Comparison of ENCODE assay signal across 8 cellular contexts in the genomic region with DNA sequence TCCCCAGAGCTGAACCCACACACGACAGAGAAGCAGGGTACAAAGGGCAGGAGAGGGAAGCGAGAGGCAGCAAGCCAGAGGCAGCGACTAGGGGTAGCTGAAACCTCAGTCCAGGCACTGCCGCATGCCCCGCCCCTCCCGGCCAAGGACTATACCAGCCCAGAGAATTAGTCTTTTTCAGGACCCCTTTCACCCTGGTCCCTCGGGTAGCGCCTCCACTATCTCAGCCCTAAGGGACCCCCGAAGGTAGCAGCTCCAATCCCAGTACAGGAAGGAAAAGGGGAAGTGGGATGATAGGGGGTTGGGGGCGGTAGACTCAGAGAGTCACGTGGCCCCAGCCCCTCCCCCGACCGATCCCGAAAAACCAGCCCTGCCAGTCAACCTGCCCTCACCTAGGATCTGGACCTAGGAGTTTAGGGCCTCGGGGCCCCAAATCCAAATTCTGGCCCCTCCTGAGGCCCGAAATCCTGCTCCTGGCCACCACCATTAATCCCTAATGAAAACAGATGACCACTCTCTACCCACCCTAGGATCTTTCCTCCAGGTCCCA. TPM values are rescaled to one million over a fixed set of nuclear protein-coding genes. Genes with fewer than 3 reads are reported as not detected.
DNase-seq lines count a peak whose midpoint lies in the region; TF ChIP-seq lines count a peak whose summit lies in the region.

No MANE protein-coding gene starts in this region.

- TF ChIP-seq CTCF in Caco-2 (IDR thresholded peaks at IDR 0.05; ENCODE audit: insufficient read depth in 1 of 2, low read depth in 1 of 2, low read length in 1 of 2, severe bottlenecking in 1 of 2, unreplicated experiment in 1 of 2): no peak
- TF ChIP-seq CTCF in breast epithelium (IDR thresholded peaks at IDR 0.05): no peak
- TF ChIP-seq CTCF in liver (IDR thresholded peaks at IDR 0.05; ENCODE audit: low read depth, low read length, missing input control): no peak
- TF ChIP-seq CTCF in thyroid gland (IDR thresholded peaks at IDR 0.05): no peak

- 8% methylated on average over 16 of the region's 16 CpGs for WGBS in liver
- 26 to 28% methylated on average over 9 to 11 of the region's 16 CpGs for WGBS in thyroid gland, 2 donors

- POLR2A ChIA-PET in Caco-2 (lab: Charles Lee): interaction anchor here (0.5 to 1.6 kb wide), 7 partner anchors 8 to 76 kb away, joined by 3 to 9 read pairs (median 5); a partner anchor contains a TSS

- peak overlapping the region; percentile 98 for H3K27ac Mint-ChIP-seq in Caco-2 (ENCODE audit: unreplicated experiment)

- H3K4me1 Mint-ChIP-seq in Caco-2 (ENCODE audit: low read depth, unreplicated experiment): peaks cover 13% of the 10 kb centered on the region

- H3K9me3 Mint-ChIP-seq in Caco-2 (ENCODE audit: unreplicated experiment): no peaks in the 10 kb centered on the region

- peak overlapping the region; percentile 95 for H3K4me3 Mint-ChIP-seq in Caco-2 (ENCODE audit: unreplicated experiment)

- BruUV-seq in Caco-2 (replicated peaks; lab: Mats Ljungman, UMichigan): no TSS peak

- H3K27me3 ChIP-seq in Caco-2 (replicated peaks; ENCODE audit: control insufficient read depth, insufficient read depth, low read length): no peaks in the 10 kb centered on the region
- H3K27me3 ChIP-seq in breast epithelium: no peaks in the 10 kb centered on the region
- no peaks in the 10 kb centered on the region for H3K27me3 ChIP-seq in liver (ENCODE audit: control insufficient read depth in 4 of 4, insufficient read depth in 4 of 4, low read length in 3 of 4)
- H3K27me3 ChIP-seq in thyroid gland: no peaks in the 10 kb centered on the region

- H3K27ac ChIP-seq in KOPT-K1 (ENCODE audit: low read depth, low read length, poor library complexity, severe bottlenecking) (peak overlapping the region; percentile 32), breast epithelium (peak overlapping the region; percentile 98 to 99), liver (ENCODE audit: low read depth in 1 of 2, low read length in 2 of 2) (peak overlapping the region; percentile 95 to 98), thyroid gland (peak overlapping the region; percentile 95 to 97 (median 96))

- H3K36me3 Mint-ChIP-seq in Caco-2 (ENCODE audit: insufficient read depth, unreplicated experiment): peaks cover 60% of the 10 kb centered on the region

- no peaks in the 10 kb centered on the region for H3K27me3 Mint-ChIP-seq in Caco-2 (ENCODE audit: insufficient read depth, unreplicated experiment)

- peak overlapping the region; percentile 90 for H3K4me3 ChIP-seq in Caco-2 (ENCODE audit: low read depth, low read length)
- peak overlapping the region; percentile 79 to 91 (median 87) for H3K4me3 ChIP-seq in breast epithelium
- peak overlapping the region; percentile 47 to 77 (median 64) for H3K4me3 ChIP-seq in liver (ENCODE audit: low read depth in 1 of 3, low read length in 3 of 3)
- peak overlapping the region in 1 of 3 donors; percentile 94 for H3K4me3 ChIP-seq in thyroid gland (replicated peaks in 1 of 3)

- TF ChIP-seq POLR2A in breast epithelium (IDR thresholded peaks at IDR 0.05) (no peak), thyroid gland (IDR thresholded peaks at IDR 0.05) (no peak)

- H3K4me1 ChIP-seq in Caco-2 (peaks cover 13% of the 10 kb centered on the region), breast epithelium (peaks cover 0 to 6% of the 10 kb centered on the region in 2 donors), liver (ENCODE audit: control insufficient read depth in 4 of 4, insufficient read depth in 4 of 4, low read length in 3 of 4) (peaks cover 8 to 30% (median 25%) of the 10 kb centered on the region in 4 donors), thyroid gland (peaks cover 7 to 21% of the 10 kb centered on the region in 2 donors)

- intact Hi-C loops in Caco-2 (cut with micrococcal nuclease; ENCODE audit: unreplicated experiment): loop anchor here (1.0 to 5.0 kb wide), 2 partner anchors 8 to 130 kb away; a partner anchor contains a TSS
- intact Hi-C loops in breast epithelium (cut with DNase I; ENCODE audit: low total_unique reads): no loop called here
- intact Hi-C loops in thyroid gland (cut with DNase I): no loop called here

- H3K9ac ChIP-seq in liver (ENCODE audit: low read depth in 1 of 2, low read length in 2 of 2): peak overlapping the region; percentile 30 to 58

- TF ChIP-seq RAD21 in liver (IDR thresholded peaks at IDR 0.05): no peak

- peak; percentile 84 to 88 for DNase-seq in Caco-2
- DNase-seq in breast epithelium (ENCODE audit: low spot score in 2 of 2): peak; percentile 80 to 89
- peak; percentile 69 to 77 for DNase-seq in thyroid gland
- DNase-seq in T1000 (lab: John Stamatoyannopoulos, UW): no peak
- no peak for DNase-seq in H4 (ENCODE audit: low spot score)
- no peak for DNase-seq in stimulated activated CD4-positive, alpha-beta T cell treated with anti-CD3 and anti-CD28 coated beads, Interleukin-1b, Interleukin-23, amount 100 ng/mL, for 48 hours

- H3K36me3 ChIP-seq in Caco-2 (ENCODE audit: control insufficient read depth, insufficient read depth, low read length) (no peaks in the 10 kb centered on the region; the same call in none of the 2 replicates), KOPT-K1 (ENCODE audit: insufficient read depth, low read length) (peaks cover 59% of the 10 kb centered on the region), breast epithelium (no peaks in the 10 kb centered on the region), liver (ENCODE audit: control insufficient read depth in 4 of 4, insufficient read depth in 3 of 4, low read depth in 1 of 4, low read length in 3 of 4) (peaks cover 3 to 23% (median 15%) of the 10 kb centered on the region in 4 donors), thyroid gland (peaks cover 11 to 35% of the 10 kb centered on the region in 2 donors)

- H3K9me3 ChIP-seq in Caco-2 (no peaks in the 10 kb centered on the region), KOPT-K1 (ENCODE audit: insufficient read depth, low read length, poor library complexity, severe bottlenecking) (no peaks in the 10 kb centered on the region), breast epithelium (no peaks in the 10 kb centered on the region), liver (ENCODE audit: control insufficient read depth in 4 of 4, low read length in 3 of 4) (no peaks in the 10 kb centered on the region), thyroid gland (no peaks in the 10 kb centered on the region)

- CTCF ChIA-PET in Caco-2 (lab: Charles Lee): interaction anchor here (1.3 to 1.4 kb wide), 2 partner anchors 18 to 128 kb away, joined by 3 to 7 read pairs; no protein-coding TSS in a partner anchor

TF ChIP-seq in liver, 16 proteins besides CTCF, POLR2A, EP300 and RAD21 (continues in another document):
- TF ChIP-seq, protein P1, sequence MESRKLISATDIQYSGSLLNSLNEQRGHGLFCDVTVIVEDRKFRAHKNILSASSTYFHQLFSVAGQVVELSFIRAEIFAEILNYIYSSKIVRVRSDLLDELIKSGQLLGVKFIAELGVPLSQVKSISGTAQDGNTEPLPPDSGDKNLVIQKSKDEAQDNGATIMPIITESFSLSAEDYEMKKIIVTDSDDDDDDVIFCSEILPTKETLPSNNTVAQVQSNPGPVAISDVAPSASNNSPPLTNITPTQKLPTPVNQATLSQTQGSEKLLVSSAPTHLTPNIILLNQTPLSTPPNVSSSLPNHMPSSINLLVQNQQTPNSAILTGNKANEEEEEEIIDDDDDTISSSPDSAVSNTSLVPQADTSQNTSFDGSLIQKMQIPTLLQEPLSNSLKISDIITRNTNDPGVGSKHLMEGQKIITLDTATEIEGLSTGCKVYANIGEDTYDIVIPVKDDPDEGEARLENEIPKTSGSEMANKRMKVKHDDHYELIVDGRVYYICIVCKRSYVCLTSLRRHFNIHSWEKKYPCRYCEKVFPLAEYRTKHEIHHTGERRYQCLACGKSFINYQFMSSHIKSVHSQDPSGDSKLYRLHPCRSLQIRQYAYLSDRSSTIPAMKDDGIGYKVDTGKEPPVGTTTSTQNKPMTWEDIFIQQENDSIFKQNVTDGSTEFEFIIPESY (IDR thresholded peaks at IDR 0.05): no peak
- TF ChIP-seq HNF4G (IDR thresholded peaks at IDR 0.05): no peak
- TF ChIP-seq, protein P2, sequence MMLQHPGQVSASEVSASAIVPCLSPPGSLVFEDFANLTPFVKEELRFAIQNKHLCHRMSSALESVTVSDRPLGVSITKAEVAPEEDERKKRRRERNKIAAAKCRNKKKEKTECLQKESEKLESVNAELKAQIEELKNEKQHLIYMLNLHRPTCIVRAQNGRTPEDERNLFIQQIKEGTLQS (IDR thresholded peaks at IDR 0.05): no peak
- TF ChIP-seq EGR1 (IDR thresholded peaks at IDR 0.05; ENCODE audit: low read depth in 2 of 2): no peak
- TF ChIP-seq NR2F2 (IDR thresholded peaks at IDR 0.05): no peak
- TF ChIP-seq, protein P3, sequence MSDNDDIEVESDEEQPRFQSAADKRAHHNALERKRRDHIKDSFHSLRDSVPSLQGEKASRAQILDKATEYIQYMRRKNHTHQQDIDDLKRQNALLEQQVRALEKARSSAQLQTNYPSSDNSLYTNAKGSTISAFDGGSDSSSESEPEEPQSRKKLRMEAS (IDR thresholded peaks at IDR 0.05): no peak

RNA-seq across cellular contexts. Expression of a gene that starts 1.3 kb away (rescaled TPM):
- total RNA-seq in Caco-2 (2022) (70.7 and 71.3 TPM in 2 replicates), breast epithelium (100 to 1,000 TPM in 2 of 3 donors, 10 to 100 TPM in 1; 38.9 to 151 (median 103) TPM), liver (10 to 100 TPM; 16.7 to 17.8 TPM), thyroid gland (10 to 100 TPM; 66.8 to 78.5 (median 71.3) TPM)
- 10 to 100 TPM; 16.8 to 22.8 TPM for polyA plus RNA-seq in liver
- 14.7 and 17.5 TPM in 2 replicates for total RNA-seq in H4 (2014; rRNA removed; shearing (Covaris generic))

RNA-seq across cellular contexts. Expression of a gene that starts 8.1 kb away (rescaled TPM):
- total RNA-seq in Caco-2 (2022) (65.9 and 81.8 TPM in 2 replicates), breast epithelium (10 to 100 TPM; 23.3 to 28.6 (median 26.9) TPM), liver (10 to 100 TPM; 12.5 to 22.4 TPM), thyroid gland (10 to 100 TPM; 29.1 to 51.9 (median 35.6) TPM)
- 10 to 100 TPM in 1 of 2 donors, 1 to 10 TPM in 1; 6.5 to 60.1 TPM for polyA plus RNA-seq in liver
- total RNA-seq in H4 (2014; rRNA removed; shearing (Covaris generic)): 85.0 and 105 TPM in 2 replicates

RNA-seq across cellular contexts. Expression of a gene that starts 8.4 kb away (rescaled TPM):
- total RNA-seq in Caco-2 (2022): 58.2 and 62.2 TPM in 2 replicates
- total RNA-seq in breast epithelium: 10 to 100 TPM; 48.2 to 75.1 (median 58.8) TPM
- 10 to 100 TPM; 17.9 to 28.3 TPM for total RNA-seq in liver
- polyA plus RNA-seq in liver: 10 to 100 TPM; 23.0 to 30.2 TPM
- total RNA-seq in thyroid gland: 10 to 100 TPM; 25.8 to 63.9 (median 45.2) TPM
- total RNA-seq in H4 (2014; rRNA removed; shearing (Covaris generic)): 89.0 and 99.5 TPM in 2 replicates

RNA-seq across cellular contexts. Expression of a gene that starts 16.4 kb away (rescaled TPM):
- total RNA-seq in Caco-2 (2022) (36.7 and 43.9 TPM in 2 replicates), breast epithelium (10 to 100 TPM; 38.6 to 67.8 (median 43.6) TPM), liver (10 to 100 TPM; 52.7 to 74.0 TPM), thyroid gland (100 to 1,000 TPM in 3 of 4 donors, 10 to 100 TPM in 1; 86.4 to 151 (median 132) TPM)
- 10 to 100 TPM; 47.9 to 49.3 TPM for polyA plus RNA-seq in liver
- 56.5 and 69.8 TPM in 2 replicates for total RNA-seq in H4 (2014; rRNA removed; shearing (Covaris generic))

RNA-seq across cellular contexts. Expression of a gene that starts 20.1 kb away (rescaled TPM):
- total RNA-seq in Caco-2 (2022): 11.5 and 12.6 TPM in 2 replicates
- total RNA-seq in breast epithelium: 10 to 100 TPM; 12.6 to 27.2 (median 18.7) TPM
- 1 to 10 TPM; 5.5 to 7.8 TPM for total RNA-seq in liver
- 1 to 10 TPM; 1.6 to 3.9 TPM for polyA plus RNA-seq in liver
- 10 to 100 TPM; 17.9 to 30.3 (median 26.3) TPM for total RNA-seq in thyroid gland
- 7.9 and 11.3 TPM in 2 replicates for total RNA-seq in H4 (2014; rRNA removed; shearing (Covaris generic))

Comparison
In these comparisons a context has a peak if more than half of its experiments do, and no peak if none do; other contexts are left out.
1. DNase-seq: peak in Caco-2 (2 of 2), breast epithelium (2 of 2) and thyroid gland (2 of 2); none in T1000 (single experiment), H4 (single experiment) and stimulated activated CD4-positive, alpha-beta T cell treated with anti-CD3 and anti-CD28 coated beads, Interleukin-1b, Interleukin-23, amount 100 ng/mL, for 48 hours (single experiment).
2. H3K27ac ChIP-seq: peak in every context shown above with its lines; median percentile 98 in breast epithelium; 96 in liver; 96 in thyroid gland; 32 in KOPT-K1.